In the genomic region with DNA sequence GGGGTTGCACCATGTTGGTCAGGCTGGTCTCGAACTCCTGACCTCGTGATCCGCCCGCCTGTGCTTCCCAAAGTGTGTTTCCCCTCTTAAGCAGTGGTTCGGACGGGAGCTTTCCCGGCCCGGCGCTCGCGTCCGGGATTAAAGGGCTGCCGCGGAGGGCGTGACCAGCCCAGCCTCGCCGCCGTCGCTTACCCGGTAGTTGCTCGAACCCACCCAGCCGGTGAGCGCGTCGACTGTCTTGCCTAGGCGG, we compare ENCODE assay signal across 8 cellular contexts. TPM values are rescaled to one million over a fixed set of nuclear protein-coding genes. Genes with fewer than 3 reads are reported as not detected.
DNase-seq lines count a peak whose midpoint lies in the region; ATAC-seq and TF ChIP-seq lines count a peak whose summit lies in the region.

No MANE protein-coding gene starts in this region.

- H3K9ac ChIP-seq in SU-DHL-6 (ENCODE audit: low read length), result peak overlapping the region; percentile 92

- peak overlapping the region; percentile 89 for H2AFZ ChIP-seq in SU-DHL-6 (ENCODE audit: low read depth, low read length, severe bottlenecking)

- H3F3A ChIP-seq in SU-DHL-6 (ENCODE audit: insufficient read depth), result peaks cover 7% of the 10 kb centered on the region; the same call in 1 of the 2 replicates

- DNase-seq in AG04450 (ENCODE audit: low read depth, low spot score), result no peak
- peak in 1 of 3 donors; percentile 50 for DNase-seq in effector memory CD4-positive, alpha-beta T cell
- DNase-seq in stimulated activated naive CD8-positive, alpha-beta T cell treated with anti-CD3 and anti-CD28 coated beads, Interleukin-15, amount 100 ng/mL, for 72 hours, result peak in 1 of 2 donors; percentile 68
- no peak for DNase-seq in NCI-H226

- H3K36me3 ChIP-seq in SU-DHL-6 (ENCODE audit: low read length), result no peaks in the 10 kb centered on the region
- no peaks in the 10 kb centered on the region for H3K36me3 ChIP-seq in effector memory CD4-positive, alpha-beta T cell (ENCODE audit: control insufficient read depth, insufficient read depth, low read length)

- H3K9me2 ChIP-seq in SU-DHL-6 (replicated peaks; ENCODE audit: insufficient read depth, low read length), result no peaks in the 10 kb centered on the region

- H3K4me3 ChIP-seq in AG04450 (ENCODE audit: low read depth, low read length) (peak overlapping the region; percentile 78), SU-DHL-6 (ENCODE audit: insufficient read depth, low read length, poor library complexity, severe bottlenecking) (peak overlapping the region; percentile 73), mononuclear cell (ENCODE audit: low read length) (peak overlapping the region; percentile 77)
- peak overlapping the region; percentile 90 for H3K4me3 ChIP-seq in effector memory CD4-positive, alpha-beta T cell (ENCODE audit: insufficient read depth, low read depth, low read length, poor library complexity, severe bottlenecking)

- H3K4me1 ChIP-seq in effector memory CD4-positive, alpha-beta T cell (ENCODE audit: control insufficient read depth, insufficient read depth, low read length, poor library complexity, severe bottlenecking), result peaks cover 5% of the 10 kb centered on the region
- peaks cover 20% of the 10 kb centered on the region for H3K4me1 ChIP-seq in mononuclear cell (ENCODE audit: insufficient read depth, low read length)

- peaks cover 55% of the 10 kb centered on the region for H3K79me2 ChIP-seq in SU-DHL-6 (ENCODE audit: insufficient read depth, low read length)

- H3K27ac ChIP-seq in AG04450 (ENCODE audit: low read depth, low read length), result peak overlapping the region; percentile 82
- peak overlapping the region; percentile 78 for H3K27ac ChIP-seq in SU-DHL-6 (ENCODE audit: low read depth, low read length)
- peak overlapping the region; percentile 87 for H3K27ac ChIP-seq in effector memory CD4-positive, alpha-beta T cell (ENCODE audit: insufficient read depth, low read length, poor library complexity, severe bottlenecking)

- TF ChIP-seq CTCF in AG04450 (IDR thresholded peaks at IDR 0.05; ENCODE audit: low read depth, low read length) (no peak), SU-DHL-6 (IDR thresholded peaks at IDR 0.05; ENCODE audit: insufficient read depth, low read length, poor library complexity, severe bottlenecking) (no peak)

- no peaks in the 10 kb centered on the region for H3K4me1 Mint-ChIP-seq in stimulated activated naive CD8-positive, alpha-beta T cell treated with anti-CD3 and anti-CD28 coated beads, Interleukin-15, amount 100 ng/mL, for 72 hours

- ATAC-seq in GM18867 (IDR thresholded peaks at IDR 0.05; ENCODE audit: unreplicated experiment) (peak; percentile 64), HG03095 (IDR thresholded peaks at IDR 0.05; ENCODE audit: unreplicated experiment) (peak; percentile 56)
- ATAC-seq in stimulated activated naive CD8-positive, alpha-beta T cell treated with anti-CD3 and anti-CD28 coated beads, Interleukin-15, amount 100 ng/mL, for 72 hours, result peak; percentile 79

- H3K27me3 Mint-ChIP-seq in stimulated activated naive CD8-positive, alpha-beta T cell treated with anti-CD3 and anti-CD28 coated beads, Interleukin-15, amount 100 ng/mL, for 72 hours, result no peaks in the 10 kb centered on the region

- no peaks in the 10 kb centered on the region for H4K20me1 ChIP-seq in SU-DHL-6 (ENCODE audit: low read depth, low read length)

- H3K9me3 ChIP-seq in AG04450 (ENCODE audit: control insufficient read depth, insufficient read depth, low read length), result no peaks in the 10 kb centered on the region; the same call in 1 of the 2 replicates
- no peaks in the 10 kb centered on the region for H3K9me3 ChIP-seq in SU-DHL-6 (ENCODE audit: insufficient read depth, low read length)
- no peaks in the 10 kb centered on the region for H3K9me3 ChIP-seq in effector memory CD4-positive, alpha-beta T cell (ENCODE audit: control insufficient read depth, low read length)
- no peaks in the 10 kb centered on the region for H3K9me3 ChIP-seq in mononuclear cell (ENCODE audit: low read depth, low read length)

- H3K9me3 Mint-ChIP-seq in stimulated activated naive CD8-positive, alpha-beta T cell treated with anti-CD3 and anti-CD28 coated beads, Interleukin-15, amount 100 ng/mL, for 72 hours, result no peaks in the 10 kb centered on the region

- H3K4me2 ChIP-seq in SU-DHL-6 (ENCODE audit: low read depth, low read length, poor library complexity, severe bottlenecking), result peak overlapping the region; percentile 98

- H3K4me3 Mint-ChIP-seq in stimulated activated naive CD8-positive, alpha-beta T cell treated with anti-CD3 and anti-CD28 coated beads, Interleukin-15, amount 100 ng/mL, for 72 hours, result peak overlapping the region; percentile 91 to 94

- no peaks in the 10 kb centered on the region for H3K27me3 ChIP-seq in AG04450 (ENCODE audit: control insufficient read depth, insufficient read depth, low read length)
- no peaks in the 10 kb centered on the region for H3K27me3 ChIP-seq in SU-DHL-6 (ENCODE audit: low read length)
- no peaks in the 10 kb centered on the region for H3K27me3 ChIP-seq in effector memory CD4-positive, alpha-beta T cell (replicated peaks; ENCODE audit: control insufficient read depth, insufficient read depth, low read length, poor library complexity, severe bottlenecking)
- H3K27me3 ChIP-seq in mononuclear cell (ENCODE audit: insufficient read depth, low read length), result no peaks in the 10 kb centered on the region

- POLR2A ChIA-PET in AG04450 (lab: Yijun Ruan, JAX), result interaction anchor here (0.8 to 1.0 kb wide), 2 partner anchors 30 to 81 kb away, joined by 3 to 4 read pairs; partner anchors contain the start of gene PDCD6IP

- H3K27ac Mint-ChIP-seq in stimulated activated naive CD8-positive, alpha-beta T cell treated with anti-CD3 and anti-CD28 coated beads, Interleukin-15, amount 100 ng/mL, for 72 hours, result peak overlapping the region; percentile 93 to 96

- CTCF ChIA-PET in AG04450 (lab: Charles Lee), result interaction anchor here (0.6 to 2.1 kb wide), 6 partner anchors 25 to 643 kb away, joined by 3 to 22 read pairs (median 4); no protein-coding TSS in a partner anchor

RNA-seq across cellular contexts. Expression of gene CLASP2, which starts 0.5 kb away (rescaled TPM):
- polyA plus RNA-seq in AG04450 (2011; rRNA removed), result 19.2 and 27.4 TPM in 2 replicates
- polyA minus RNA-seq in AG04450 (2011; rRNA and poly(A)+ RNA removed), result 43.0 and 50.5 TPM in 2 replicates
- total RNA-seq in mononuclear cell, result 71.8 TPM
